In the genomic region with DNA sequence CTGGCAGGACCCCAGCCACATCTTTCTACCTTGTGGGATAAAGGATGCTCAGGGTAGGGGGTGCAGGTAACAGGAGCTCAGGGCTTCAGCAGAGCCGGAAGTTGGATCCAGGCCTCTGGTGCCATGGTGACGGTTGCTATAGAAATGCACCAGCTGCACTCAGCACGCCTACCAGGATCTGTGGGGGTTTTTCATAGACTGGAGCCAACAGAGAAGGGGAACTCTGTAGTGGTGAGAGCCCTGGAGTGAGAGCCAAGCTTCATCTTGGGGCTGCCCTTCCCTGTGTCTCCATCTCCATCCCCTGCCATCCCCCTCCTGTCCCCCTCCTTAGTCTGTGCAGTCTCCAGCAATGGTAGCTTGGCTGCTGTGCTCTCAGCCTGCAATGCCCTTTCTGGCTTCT, we compare ENCODE assay signal across 1 cellular context.
TF ChIP-seq lines count a peak whose summit lies in the region.

No MANE protein-coding gene starts in this region.

TF ChIP-seq in IMR-90, 13 proteins besides CTCF, POLR2A, EP300 and RAD21 (continued from another document):
- no peak for TF ChIP-seq ELK1 (IDR thresholded peaks at IDR 0.05; ENCODE audit: borderline replicate concordance, low read depth, low read length)
- no peak for TF ChIP-seq MAZ (IDR thresholded peaks at IDR 0.05; ENCODE audit: borderline replicate concordance, low read depth, low read length)
- no peak for TF ChIP-seq FOS (IDR thresholded peaks at IDR 0.05; ENCODE audit: low read depth, low read length)
- no peak for TF ChIP-seq MXI1 (IDR thresholded peaks at IDR 0.05; ENCODE audit: borderline replicate concordance, low read depth, low read length)
- TF ChIP-seq CEBPB (IDR thresholded peaks at IDR 0.05; ENCODE audit: low read depth, low read length), result no peak
